In the genomic region with DNA sequence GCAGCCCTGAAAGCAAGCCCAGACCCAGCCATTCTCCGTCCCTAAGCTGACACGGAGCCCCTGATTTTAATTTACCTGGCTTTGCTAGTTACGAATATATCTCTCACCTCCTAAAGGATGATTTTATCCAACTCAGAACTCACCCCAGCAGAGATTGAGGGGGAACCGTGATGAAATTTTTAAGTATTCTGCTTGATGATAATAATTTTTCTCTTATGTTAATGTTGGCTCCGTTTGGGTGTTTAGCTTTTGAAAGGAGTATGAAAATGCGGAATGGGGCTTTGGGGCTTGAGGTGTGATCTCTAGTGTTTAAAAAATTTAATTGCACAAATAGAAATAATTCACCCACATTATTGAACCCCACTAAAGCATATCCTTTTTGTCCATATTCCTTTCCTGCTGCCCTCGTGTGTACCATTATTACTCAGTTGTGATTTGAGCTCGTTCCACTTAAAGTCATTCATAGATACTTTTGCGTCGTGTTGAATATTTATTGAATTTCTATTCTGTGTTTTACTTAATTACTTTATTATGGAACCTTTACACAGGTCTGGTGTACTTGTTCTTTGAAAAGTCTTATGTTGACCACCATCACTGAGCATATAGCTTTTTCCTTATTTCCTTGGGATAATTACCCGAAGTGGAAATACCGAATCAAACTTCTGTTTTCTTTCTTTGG, we compare ENCODE assay signal across 8 cellular contexts. TPM values are rescaled to one million over a fixed set of nuclear protein-coding genes. Genes with fewer than 3 reads are reported as not detected.
DNase-seq lines count a peak whose midpoint lies in the region; ATAC-seq and TF ChIP-seq lines count a peak whose summit lies in the region.

No MANE protein-coding gene starts in this region.

- no peak for TF ChIP-seq CTCF in kidney epithelial cell (IDR thresholded peaks at IDR 0.05; ENCODE audit: insufficient read depth, low read length, poor library complexity, severe bottlenecking)
- no peak for TF ChIP-seq CTCF in testis (IDR thresholded peaks at IDR 0.05)

- H3K4me3 ChIP-seq in kidney epithelial cell (ENCODE audit: low read depth, low read length) (peak overlapping the region; percentile 77), testis (peak overlapping the region; percentile 91 to 97)

- peak overlapping the region; percentile 87 to 95 for H3K27ac ChIP-seq in testis

- no peaks in the 10 kb centered on the region for H3K36me3 ChIP-seq in kidney epithelial cell (ENCODE audit: control insufficient read depth, insufficient read depth, low read length)
- H3K36me3 ChIP-seq in testis (ENCODE audit: low read depth, missing control alignments), result no peaks in the 10 kb centered on the region

- H3K4me3 Mint-ChIP-seq in activated CD4-positive, alpha-beta T cell treated with anti-CD3 and anti-CD28 coated beads, Interleukin-2, amount 10 ng/mL, durations not matched to agents 24 days and 14 days, result peak overlapping the region; percentile 83
- peak overlapping the region; percentile 89 for H3K4me3 Mint-ChIP-seq in activated naive CD8-positive, alpha-beta T cell treated with anti-CD3 and anti-CD28 coated beads, Interleukin-2, amount 50 U/mL, for 24 hours

- no peaks in the 10 kb centered on the region for H3K9me3 Mint-ChIP-seq in activated CD4-positive, alpha-beta T cell treated with anti-CD3 and anti-CD28 coated beads, Interleukin-2, amount 10 ng/mL, durations not matched to agents 24 days and 14 days
- H3K9me3 Mint-ChIP-seq in activated naive CD8-positive, alpha-beta T cell treated with anti-CD3 and anti-CD28 coated beads, Interleukin-2, amount 50 U/mL, for 24 hours, result no peaks in the 10 kb centered on the region

- H3K36me3 Mint-ChIP-seq in activated CD4-positive, alpha-beta T cell treated with anti-CD3 and anti-CD28 coated beads, Interleukin-2, amount 10 ng/mL, durations not matched to agents 24 days and 14 days (ENCODE audit: low read depth), result peaks cover 6% of the 10 kb centered on the region
- peaks cover 2% of the 10 kb centered on the region for H3K36me3 Mint-ChIP-seq in activated naive CD8-positive, alpha-beta T cell treated with anti-CD3 and anti-CD28 coated beads, Interleukin-2, amount 50 U/mL, for 24 hours (ENCODE audit: low read depth)

- H3K27me3 ChIP-seq in kidney epithelial cell (ENCODE audit: control insufficient read depth, insufficient read depth, low read length) (no peaks in the 10 kb centered on the region), testis (no peaks in the 10 kb centered on the region)

- peaks cover 17% of the 10 kb centered on the region for H3K4me1 ChIP-seq in testis

- 8 to 11% methylated on average over 12 of the region's 12 CpGs for WGBS in testis, 2 donors

- H3K9me3 ChIP-seq in testis, result no peaks in the 10 kb centered on the region

- no peak for DNase-seq in activated CD4-positive, alpha-beta T cell treated with anti-CD3 and anti-CD28 coated beads, Interleukin-2, amount 10 ng/mL, durations not matched to agents 24 days and 14 days
- DNase-seq in activated CD4-positive, alpha-beta T cell treated with anti-CD3 and anti-CD28 coated beads for 4 hours, result no peak
- no peak for DNase-seq in activated naive CD8-positive, alpha-beta T cell treated with anti-CD3 and anti-CD28 coated beads, Interleukin-2, amount 50 U/mL, for 24 hours
- DNase-seq in kidney epithelial cell (ENCODE audit: low read depth), result no peak
- DNase-seq in testis, result no peak
- no peak for DNase-seq in HK-2 (ENCODE audit: unreplicated experiment)
- DNase-seq in NCI-H2171 treated with DMSO at 0.1 percent for 48 hours (lab: John Stamatoyannopoulos, UW), result no peak

- no peak for TF ChIP-seq POLR2A in testis (IDR thresholded peaks at IDR 0.05)

- no peak for ATAC-seq in activated naive CD8-positive, alpha-beta T cell treated with anti-CD3 and anti-CD28 coated beads, Interleukin-2, amount 50 U/mL, for 24 hours
- ATAC-seq in HG03571 (IDR thresholded peaks at IDR 0.05; ENCODE audit: unreplicated experiment), result no peak

- H3K4me1 Mint-ChIP-seq in activated CD4-positive, alpha-beta T cell treated with anti-CD3 and anti-CD28 coated beads, Interleukin-2, amount 10 ng/mL, durations not matched to agents 24 days and 14 days, result peaks cover 48% of the 10 kb centered on the region
- H3K4me1 Mint-ChIP-seq in activated naive CD8-positive, alpha-beta T cell treated with anti-CD3 and anti-CD28 coated beads, Interleukin-2, amount 50 U/mL, for 24 hours, result peaks cover 56% of the 10 kb centered on the region

- peak overlapping the region; percentile 62 for H3K27ac Mint-ChIP-seq in activated CD4-positive, alpha-beta T cell treated with anti-CD3 and anti-CD28 coated beads, Interleukin-2, amount 10 ng/mL, durations not matched to agents 24 days and 14 days
- peak overlapping the region; percentile 81 for H3K27ac Mint-ChIP-seq in activated naive CD8-positive, alpha-beta T cell treated with anti-CD3 and anti-CD28 coated beads, Interleukin-2, amount 50 U/mL, for 24 hours

- no peaks in the 10 kb centered on the region for H3K27me3 Mint-ChIP-seq in activated CD4-positive, alpha-beta T cell treated with anti-CD3 and anti-CD28 coated beads, Interleukin-2, amount 10 ng/mL, durations not matched to agents 24 days and 14 days
- no peaks in the 10 kb centered on the region for H3K27me3 Mint-ChIP-seq in activated naive CD8-positive, alpha-beta T cell treated with anti-CD3 and anti-CD28 coated beads, Interleukin-2, amount 50 U/mL, for 24 hours

- intact Hi-C loops in activated CD4-positive, alpha-beta T cell treated with anti-CD3 and anti-CD28 coated beads, Interleukin-2, amount 10 ng/mL, durations not matched to agents 24 days and 14 days (cut with micrococcal nuclease), result no loop called here
- intact Hi-C loops in testis (cut with DNase I; ENCODE audit: low total_unique reads), result no loop called here

RNA-seq across cellular contexts. Expression of a gene that starts 0.8 kb away (rescaled TPM):
- total RNA-seq in activated CD4-positive, alpha-beta T cell treated with anti-CD3 and anti-CD28 coated beads, Interleukin-2, amount 10 ng/mL, durations not matched to agents 24 days and 14 days, result 70.0 and 74.0 TPM in 2 replicates
- total RNA-seq in kidney epithelial cell (33.2 and 43.0 TPM in 2 replicates), testis (10 to 100 TPM; 55.4 to 56.1 TPM)
- polyA plus RNA-seq in testis (ENCODE audit: insufficient read depth, low read depth, low replicate concordance), result 42.8 TPM
